In the genomic region with DNA sequence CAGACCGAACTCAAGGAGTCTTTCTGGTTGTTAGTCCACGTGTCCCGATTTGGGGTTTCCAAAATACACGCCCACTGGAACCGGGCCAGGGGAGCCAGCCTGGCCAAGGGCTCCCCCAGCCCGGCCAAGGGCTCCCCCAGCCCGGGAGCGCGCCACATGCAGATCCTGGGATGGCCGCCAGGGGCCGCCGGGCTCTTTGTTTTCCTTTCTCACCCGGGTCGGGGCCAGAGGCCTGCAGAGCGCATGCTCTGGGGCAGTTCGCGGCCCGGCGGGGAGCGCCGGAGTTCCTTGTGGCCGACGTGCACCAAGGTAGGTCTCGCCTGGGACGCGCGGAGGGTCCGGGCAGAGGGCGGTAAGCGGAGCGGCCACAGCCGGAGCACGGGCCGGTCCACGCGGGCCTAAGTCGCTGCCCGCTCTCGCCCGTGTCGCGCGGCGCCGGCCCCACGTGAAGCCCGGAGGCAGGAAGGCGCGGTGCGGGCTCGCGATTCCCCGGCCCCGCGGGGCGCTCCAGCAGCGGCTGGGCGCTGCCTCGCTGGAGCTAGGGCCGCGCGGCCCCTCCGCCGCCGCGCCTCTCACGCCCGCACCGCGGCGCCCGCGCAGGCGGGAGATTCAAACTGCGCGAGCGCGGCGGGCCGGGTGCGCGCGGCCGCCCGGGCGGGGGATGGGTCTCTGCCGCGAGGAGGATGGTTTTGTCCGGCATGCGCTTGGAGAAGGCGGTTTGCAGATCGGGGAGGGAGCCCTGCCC, we compare ENCODE assay signal across 8 cellular contexts. TPM values are rescaled to one million over a fixed set of nuclear protein-coding genes. Genes with fewer than 3 reads are reported as not detected.
A peak's percentile ranks its signal among the peaks of the same experiment; 100 is the strongest.
DNase-seq lines count a peak whose midpoint lies in the region; ATAC-seq and TF ChIP-seq lines count a peak whose summit lies in the region.

No MANE protein-coding gene starts in this region.

- H3K4me2 ChIP-seq in OCI-LY1 (ENCODE audit: low read length): peak overlapping the region; percentile 98

- H3F3A ChIP-seq in OCI-LY1 (ENCODE audit: insufficient read depth, low read length): peaks cover 11% of the 10 kb centered on the region

- H3K9ac ChIP-seq in HUES64 (ENCODE audit: low read depth, low read length) (peak overlapping the region; percentile 99), OCI-LY1 (ENCODE audit: low read length) (peak overlapping the region; percentile 86), muscle layer of colon (ENCODE audit: low read length) (peak overlapping the region; percentile 32)

- ATAC-seq in GM21381 (IDR thresholded peaks at IDR 0.05; ENCODE audit: unreplicated experiment): peak; percentile 80

- H3K27me3 ChIP-seq in HUES64 (ENCODE audit: insufficient read depth, low read length) (no peaks in the 10 kb centered on the region), OCI-LY1 (ENCODE audit: insufficient read depth, low read length) (no peaks in the 10 kb centered on the region), muscle layer of colon (ENCODE audit: control insufficient read depth in 1 of 2, insufficient read depth in 2 of 2, low read length in 2 of 2) (no peaks in the 10 kb centered on the region)

- no peaks in the 10 kb centered on the region for H4K20me1 ChIP-seq in OCI-LY1 (ENCODE audit: insufficient read depth, low read length)

- H3K79me2 ChIP-seq in OCI-LY1 (ENCODE audit: insufficient read depth, low read length): peaks cover 43% of the 10 kb centered on the region

- peak; percentile 92 for TF ChIP-seq CTCF in OCI-LY1 (IDR thresholded peaks at IDR 0.05; ENCODE audit: low read length)

- H3K9me3 ChIP-seq in HUES64 (ENCODE audit: insufficient read depth, low read depth, low read length) (no peaks in the 10 kb centered on the region), OCI-LY1 (ENCODE audit: low read length) (no peaks in the 10 kb centered on the region), muscle layer of colon (ENCODE audit: low read length) (no peaks in the 10 kb centered on the region)

- peak; percentile 76 for TF ChIP-seq POLR2A in erythroblast (IDR thresholded peaks at IDR 0.05; ENCODE audit: low read length)

- no peak overlapping the region for H2AFZ ChIP-seq in OCI-LY1 (ENCODE audit: low read length)

- H3K36me3 ChIP-seq in HUES64 (ENCODE audit: insufficient read depth, low read length): peaks cover 13% of the 10 kb centered on the region
- peaks cover 36% of the 10 kb centered on the region for H3K36me3 ChIP-seq in OCI-LY1 (ENCODE audit: insufficient read depth, low read length)
- peaks cover 5% of the 10 kb centered on the region for H3K36me3 ChIP-seq in muscle layer of colon (ENCODE audit: insufficient read depth, low read length)

- peak; percentile 69 for DNase-seq in DMS 273 treated with DMSO at 0.1 percent for 48 hours (lab: John Stamatoyannopoulos, UW)
- DNase-seq in activated T-cell treated with anti-CD3 and anti-CD28 coated beads for 4 hours: peak; percentile 85
- DNase-seq in erythroblast (lab: John Stamatoyannopoulos, UW): peak; percentile 91 to 94
- DNase-seq in stimulated activated CD8-positive, alpha-beta memory T cell treated with anti-CD3 and anti-CD28 coated beads, Interleukin-7, amount 100 ng/mL, for 24 hours (ENCODE audit: low read depth): peak; percentile 77

- H3K27ac ChIP-seq in HUES64 (ENCODE audit: low read depth, low read length) (peak overlapping the region; percentile 97), OCI-LY1 (ENCODE audit: low read depth, low read length, poor library complexity, severe bottlenecking) (peak overlapping the region; percentile 78), muscle layer of colon (ENCODE audit: low read depth, low read length) (peak overlapping the region; percentile 36)

- peaks cover 4% of the 10 kb centered on the region; the same call in 1 of the 2 replicates for H3K4me1 ChIP-seq in HUES64 (ENCODE audit: insufficient read depth, low read length)
- peaks cover 47% of the 10 kb centered on the region for H3K4me1 ChIP-seq in OCI-LY1 (ENCODE audit: insufficient read depth, low read length, severe bottlenecking)
- H3K4me1 ChIP-seq in muscle layer of colon (ENCODE audit: insufficient read depth, low read length): peaks cover 13% of the 10 kb centered on the region

- no peaks in the 10 kb centered on the region for H3K9me2 ChIP-seq in OCI-LY1 (ENCODE audit: low read depth, low read length)

- H3K4me3 ChIP-seq in HUES64 (ENCODE audit: low read length) (peak overlapping the region; percentile 76), OCI-LY1 (ENCODE audit: low read depth, low read length, poor library complexity, severe bottlenecking) (peak overlapping the region; percentile 74), muscle layer of colon (ENCODE audit: low read depth in 1 of 2, low read length in 2 of 2) (peak overlapping the region; percentile 53 to 68)

- WGBS in HUES64: under 1% methylated on average over 92 of the region's 92 CpGs

RNA-seq across cellular contexts. Expression of a gene that starts 12.3 kb away (rescaled TPM):
- 73.4 TPM for polyA plus RNA-seq in HUES64 (2013, experiment 1 of 2)
- 66.6 TPM for polyA plus RNA-seq in HUES64 (2013, experiment 2 of 2)

RNA-seq across cellular contexts. Expression of a gene that starts 34.7 kb away (rescaled TPM):
- polyA plus RNA-seq in HUES64 (2013, experiment 1 of 2): 23.9 TPM
- polyA plus RNA-seq in HUES64 (2013, experiment 2 of 2): 22.3 TPM

Comparison
In these comparisons a context has a peak if more than half of its experiments do, and no peak if none do; other contexts are left out.
1. Peak in every context shown above with its lines: DNase-seq, ATAC-seq, H3K4me3 ChIP-seq and H3K27ac ChIP-seq.
2. H3K27ac ChIP-seq: peak in every context shown above with its lines; median percentile 97 in HUES64; 78 in OCI-LY1; 36 in muscle layer of colon.
3. H3K9ac ChIP-seq: peak in every context shown above with its lines; median percentile 99 in HUES64; 86 in OCI-LY1; 32 in muscle layer of colon.